ENCODE assay signal across 9 cellular contexts in genomic region chr20:6007529-6008103, GRCh38. TPM values are rescaled to one million over a fixed set of nuclear protein-coding genes. Genes with fewer than 3 reads are reported as not detected.
DNase-seq lines count a peak whose midpoint lies in the region; ATAC-seq, FAIRE-seq and TF ChIP-seq lines count a peak whose summit lies in the region.
"Had no signal": no experiment of that assay in that cellular context is flagged by ENCODE, and none has a peak within 500 bp of the region (broad histone marks: within the 10 kb centered on the region; RNA-seq: fewer than 3 reads in every experiment).

No MANE protein-coding gene starts in this region.

- peaks cover 30% of the 10 kb centered on the region for H3K36me3 ChIP-seq in lower lobe of right lung
- H3K36me3 ChIP-seq in upper lobe of right lung: peaks cover 29% of the 10 kb centered on the region
- H3K36me3 ChIP-seq in Peyer's patch: peaks cover 0 to 29% (median 0%) of the 10 kb centered on the region in 3 donors

- TF ChIP-seq CTCF in astrocyte of the spinal cord (IDR thresholded peaks at IDR 0.05; ENCODE audit: low read depth, low read length): no peak
- TF ChIP-seq CTCF in lower lobe of right lung (IDR thresholded peaks at IDR 0.05): no peak
- no peak for TF ChIP-seq CTCF in upper lobe of right lung (IDR thresholded peaks at IDR 0.05)
- TF ChIP-seq CTCF in Peyer's patch (IDR thresholded peaks at IDR 0.05): no peak

- CTCF ChIA-PET in activated naive CD4-positive, alpha-beta T cell treated with anti-CD3 and anti-CD28 coated beads, Interleukin-2, amount 10 ng/mL, durations not matched to agents 7 days and 5 days (lab: Charles Lee): interaction anchor here (0.7 kb wide), 1 partner anchor 72 kb away, joined by 3 read pairs; no protein-coding TSS in a partner anchor

- ATAC-seq in lower lobe of right lung (no peak), upper lobe of right lung (no peak)

- in situ Hi-C loops in astrocyte of the spinal cord (cut with HindIII; ENCODE audit: low sequenced_read_pairs): no loop called here

- H3K4me3 Mint-ChIP-seq in activated naive CD4-positive, alpha-beta T cell treated with anti-CD3 and anti-CD28 coated beads, Interleukin-2, amount 10 ng/mL, durations not matched to agents 7 days and 5 days: peak overlapping the region; percentile 96

- intact Hi-C loops in lower lobe of right lung (cut with DNase I) (no loop called here), upper lobe of right lung (cut with DNase I) (no loop called here)

- peak in 1 of 2 donors; percentile 19 for TF ChIP-seq POLR2A in Peyer's patch (IDR thresholded peaks at IDR 0.05)

- no peak for DNase-seq in activated naive CD4-positive, alpha-beta T cell treated with anti-CD3 and anti-CD28 coated beads, Interleukin-2, amount 10 ng/mL, durations not matched to agents 7 days and 5 days
- DNase-seq in activated naive CD4-positive, alpha-beta T cell treated with Interleukin-2 at 50 U/mL for 16 hours: no peak
- no peak for DNase-seq in astrocyte of the spinal cord (ENCODE audit: low read depth, low spot score)
- no peak for DNase-seq in lower lobe of right lung
- no peak for DNase-seq in upper lobe of right lung
- no peak for DNase-seq in Peyer's patch
- no peak for DNase-seq in RCC 7860 (ENCODE audit: low spot score)
- DNase-seq in NCI-H446 treated with DMSO at 0.1 percent for 48 hours (lab: John Stamatoyannopoulos, UW): no peak

- H3K9me3 ChIP-seq in lower lobe of right lung: no peaks in the 10 kb centered on the region
- no peaks in the 10 kb centered on the region for H3K9me3 ChIP-seq in upper lobe of right lung
- H3K9me3 ChIP-seq in Peyer's patch: no peaks in the 10 kb centered on the region

- H3K9me3 Mint-ChIP-seq in activated naive CD4-positive, alpha-beta T cell treated with anti-CD3 and anti-CD28 coated beads, Interleukin-2, amount 10 ng/mL, durations not matched to agents 7 days and 5 days: no peaks in the 10 kb centered on the region

- H3K27ac ChIP-seq in lower lobe of right lung: peak overlapping the region; percentile 27
- peak overlapping the region; percentile 82 for H3K27ac ChIP-seq in upper lobe of right lung
- H3K27ac ChIP-seq in Peyer's patch: peak overlapping the region in 2 of 4 donors; percentile 79 to 90

- no peaks in the 10 kb centered on the region for H3K27me3 Mint-ChIP-seq in activated naive CD4-positive, alpha-beta T cell treated with anti-CD3 and anti-CD28 coated beads, Interleukin-2, amount 10 ng/mL, durations not matched to agents 7 days and 5 days

- H3K27me3 ChIP-seq in lower lobe of right lung (ENCODE audit: low read depth) (no peaks in the 10 kb centered on the region), upper lobe of right lung (no peaks in the 10 kb centered on the region), Peyer's patch (no peaks in the 10 kb centered on the region)

- no peak overlapping the region for H3K27ac Mint-ChIP-seq in activated naive CD4-positive, alpha-beta T cell treated with anti-CD3 and anti-CD28 coated beads, Interleukin-2, amount 10 ng/mL, durations not matched to agents 7 days and 5 days

- FAIRE-seq in RCC 7860 (lab: Jason Lieb, UNC): no peak
- FAIRE-seq: colon had no signal

- H3K36me3 Mint-ChIP-seq in activated naive CD4-positive, alpha-beta T cell treated with anti-CD3 and anti-CD28 coated beads, Interleukin-2, amount 10 ng/mL, durations not matched to agents 7 days and 5 days: peaks cover 25% of the 10 kb centered on the region

- peaks cover 33% of the 10 kb centered on the region for H3K4me1 Mint-ChIP-seq in activated naive CD4-positive, alpha-beta T cell treated with anti-CD3 and anti-CD28 coated beads, Interleukin-2, amount 10 ng/mL, durations not matched to agents 7 days and 5 days

- H3K4me3 ChIP-seq in astrocyte of the spinal cord (ENCODE audit: low read depth, low read length) (peak overlapping the region; percentile 79), lower lobe of right lung (peak overlapping the region; percentile 88), upper lobe of right lung (peak overlapping the region; percentile 78), Peyer's patch (peak overlapping the region in 2 of 4 donors; percentile 88 to 89)

- H3K4me1 ChIP-seq in lower lobe of right lung: peaks cover 44% of the 10 kb centered on the region
- H3K4me1 ChIP-seq in upper lobe of right lung: peaks cover 32% of the 10 kb centered on the region
- H3K4me1 ChIP-seq in Peyer's patch: peaks cover 0 to 14% (median 10%) of the 10 kb centered on the region in 4 donors

RNA-seq across cellular contexts. Expression of gene CRLS1, which starts 1.7 kb away (rescaled TPM):
- 47.9 TPM for total RNA-seq in lower lobe of right lung
- total RNA-seq in upper lobe of right lung: 45.3 TPM
- total RNA-seq in Peyer's patch: 10 to 100 TPM; 43.7 to 67.6 (median 61.4) TPM

RNA-seq across cellular contexts. Expression of gene LRRN4, which starts 46.2 kb away (rescaled TPM):
- total RNA-seq in lower lobe of right lung: 42.6 TPM
- 76.6 TPM for total RNA-seq in upper lobe of right lung
- total RNA-seq in Peyer's patch: not detected

RNA-seq across cellular contexts. Expression of gene MCM8, which starts 57.2 kb away (rescaled TPM):
- total RNA-seq in lower lobe of right lung: 6.0 TPM
- total RNA-seq in upper lobe of right lung: 5.2 TPM
- 10 to 100 TPM in 1 of 4 donors, 1 to 10 TPM in 3; 5.8 to 25.6 (median 6.2) TPM for total RNA-seq in Peyer's patch

RNA-seq across cellular contexts. Expression of gene TRMT6, which starts 57.3 kb away (rescaled TPM):
- total RNA-seq in lower lobe of right lung: 11.0 TPM
- 8.5 TPM for total RNA-seq in upper lobe of right lung
- total RNA-seq in Peyer's patch: 10 to 100 TPM in 1 of 4 donors, 1 to 10 TPM in 3; 3.5 to 18.2 (median 5.6) TPM

Comparison
In these comparisons a context has a peak if more than half of its experiments do, and no peak if none do; other contexts are left out.
1. RNA of gene LRRN4, which starts 46.2 kb away (total RNA-seq): 76.6 TPM in upper lobe of right lung (single experiment) and 42.6 TPM in lower lobe of right lung (single experiment); not detected in Peyer's patch; every median in the first group is over 10 times any median in the second.